In genomic region chrX:103927633-103928032, GRCh38 we compare ENCODE assay signal across 35 cellular contexts.
"Had no signal": no experiment of that assay in that cellular context is flagged by ENCODE, and none has a peak within 500 bp of the region (broad histone marks: within the 10 kb centered on the region; RNA-seq: fewer than 3 reads in every experiment).

No MANE protein-coding gene starts in this region.

- H3K27me3 Mint-ChIP-seq: activated CD4-positive, alpha-beta memory T cell treated with anti-CD3 and anti-CD28 coated beads, Interleukin-2, amount 10 ng/mL, durations not matched to agents 7 days and 5 days; activated CD4-positive, alpha-beta T cell treated with anti-CD3 and anti-CD28 coated beads, Interleukin-2, amount 10 ng/mL, durations not matched to agents 7 days and 5 days; activated naive CD4-positive, alpha-beta T cell treated with anti-CD3 and anti-CD28 coated beads, Interleukin-2, amount 50 U/mL, for 24 hours; activated naive CD8-positive, alpha-beta T cell treated with anti-CD3 and anti-CD28 coated beads for 36 hours; activated naive CD8-positive, alpha-beta T cell treated with anti-CD3 and anti-CD28 coated beads, Interleukin-2, amount 50 U/mL, for 24 hours; brain; dendritic cell treated with granulocyte-macrophage colony-stimulating factor and Interleukin-4, amounts not matched to agents 40 ng/mL and 50 ng/mL, for 4 days had no signal

- H3K9me3 ChIP-seq: adrenal gland, breast epithelium had no signal

- H3K9me3 Mint-ChIP-seq: activated CD4-positive, alpha-beta memory T cell treated with anti-CD3 and anti-CD28 coated beads, Interleukin-2, amount 10 ng/mL, durations not matched to agents 7 days and 5 days; activated CD4-positive, alpha-beta T cell treated with anti-CD3 and anti-CD28 coated beads, Interleukin-2, amount 10 ng/mL, durations not matched to agents 7 days and 5 days; activated naive CD4-positive, alpha-beta T cell treated with anti-CD3 and anti-CD28 coated beads for 36 hours; activated naive CD4-positive, alpha-beta T cell treated with anti-CD3 and anti-CD28 coated beads, Interleukin-2, amount 50 U/mL, for 24 hours; activated naive CD8-positive, alpha-beta T cell treated with anti-CD3 and anti-CD28 coated beads for 36 hours; activated naive CD8-positive, alpha-beta T cell treated with anti-CD3 and anti-CD28 coated beads, Interleukin-2, amount 50 U/mL, for 24 hours; activated T-cell treated with anti-CD3 and anti-CD28 coated beads, Interleukin-2, amount 50 U/mL, for 24 hours; activated T-cell treated with anti-CD3 and anti-CD28 coated beads, Interleukin-2, amount 50 U/mL, for 72 hours; dendritic cell treated with granulocyte-macrophage colony-stimulating factor and Interleukin-4, amounts not matched to agents 40 ng/mL and 50 ng/mL, for 4 days; WTC11 had no signal

- H3K4me1 Mint-ChIP-seq: brain, endodermal cell, WTC11 had no signal

- DNase-seq: activated CD4-positive, alpha-beta memory T cell treated with anti-CD3 and anti-CD28 coated beads, Interleukin-2, amount 10 ng/mL, durations not matched to agents 7 days and 5 days; activated CD4-positive, alpha-beta T cell treated with anti-CD3 and anti-CD28 coated beads for 1 hour; activated CD4-positive, alpha-beta T cell treated with anti-CD3 and anti-CD28 coated beads for 4 hours; activated CD4-positive, alpha-beta T cell treated with anti-CD3 and anti-CD28 coated beads, Interleukin-2, amount 10 ng/mL, durations not matched to agents 7 days and 5 days; activated CD4-positive, alpha-beta T cell treated with anti-CD3 and anti-CD28 coated beads, Interleukin-2, amount 50 U/mL, for 4 hours; activated CD8-positive, alpha-beta memory T cell treated with anti-CD3 and anti-CD28 coated beads, Interleukin-2, amount 50 U/mL, for 48 hours; activated effector memory CD4-positive, alpha-beta T cell treated with anti-CD3 and anti-CD28 coated beads, Interleukin-2, amount 50 U/mL, for 16 hours; activated naive CD4-positive, alpha-beta T cell treated with anti-CD3 and anti-CD28 coated beads for 36 hours; activated naive CD8-positive, alpha-beta T cell treated with anti-CD3 and anti-CD28 coated beads for 36 hours; activated naive CD8-positive, alpha-beta T cell treated with anti-CD3 and anti-CD28 coated beads, Interleukin-2, amount 50 U/mL, for 24 hours; activated T-cell treated with anti-CD3 and anti-CD28 coated beads for 4 hours; activated T-cell treated with anti-CD3 and anti-CD28 coated beads, Interleukin-2, amount 50 U/mL, for 24 hours; activated T-cell treated with anti-CD3 and anti-CD28 coated beads, Interleukin-2, amount 50 U/mL, for 72 hours; adrenal gland; amygdala; aorta; central memory CD4-positive, alpha-beta T cell; cerebellar nuclear complex; dorsolateral prefrontal cortex; effector memory CD4-positive, alpha-beta T cell; endodermal cell; foreskin fibroblast; glutamatergic neuron; heart left ventricle; T-helper 2 cell had no signal

- H3K4me3 Mint-ChIP-seq: activated CD4-positive, alpha-beta memory T cell treated with anti-CD3 and anti-CD28 coated beads, Interleukin-2, amount 10 ng/mL, durations not matched to agents 7 days and 5 days; activated CD4-positive, alpha-beta T cell treated with anti-CD3 and anti-CD28 coated beads, Interleukin-2, amount 10 ng/mL, durations not matched to agents 7 days and 5 days; activated naive CD4-positive, alpha-beta T cell treated with anti-CD3 and anti-CD28 coated beads for 36 hours; activated naive CD4-positive, alpha-beta T cell treated with anti-CD3 and anti-CD28 coated beads, Interleukin-2, amount 50 U/mL, for 24 hours; activated naive CD8-positive, alpha-beta T cell treated with anti-CD3 and anti-CD28 coated beads for 36 hours; activated naive CD8-positive, alpha-beta T cell treated with anti-CD3 and anti-CD28 coated beads, Interleukin-2, amount 50 U/mL, for 24 hours; activated T-cell treated with anti-CD3 and anti-CD28 coated beads, Interleukin-2, amount 50 U/mL, for 24 hours; activated T-cell treated with anti-CD3 and anti-CD28 coated beads, Interleukin-2, amount 50 U/mL, for 72 hours; brain; dendritic cell treated with granulocyte-macrophage colony-stimulating factor and Interleukin-4, amounts not matched to agents 40 ng/mL and 50 ng/mL, for 4 days; endodermal cell; WTC11 had no signal

- H3K27me3 ChIP-seq: adrenal gland, cardiac muscle cell had no signal

- H3K36me3 Mint-ChIP-seq: WTC11 had no signal

- H3K27ac ChIP-seq: adrenal gland, breast epithelium, cardiac muscle cell, coronary artery, dorsolateral prefrontal cortex, heart left ventricle, VCaP had no signal

- H3K27ac Mint-ChIP-seq: activated CD4-positive, alpha-beta memory T cell treated with anti-CD3 and anti-CD28 coated beads, Interleukin-2, amount 10 ng/mL, durations not matched to agents 7 days and 5 days; activated CD4-positive, alpha-beta T cell treated with anti-CD3 and anti-CD28 coated beads, Interleukin-2, amount 10 ng/mL, durations not matched to agents 7 days and 5 days; activated naive CD4-positive, alpha-beta T cell treated with anti-CD3 and anti-CD28 coated beads for 36 hours; activated naive CD4-positive, alpha-beta T cell treated with anti-CD3 and anti-CD28 coated beads, Interleukin-2, amount 50 U/mL, for 24 hours; activated naive CD8-positive, alpha-beta T cell treated with anti-CD3 and anti-CD28 coated beads for 36 hours; activated naive CD8-positive, alpha-beta T cell treated with anti-CD3 and anti-CD28 coated beads, Interleukin-2, amount 50 U/mL, for 24 hours; activated T-cell treated with anti-CD3 and anti-CD28 coated beads, Interleukin-2, amount 50 U/mL, for 24 hours; activated T-cell treated with anti-CD3 and anti-CD28 coated beads, Interleukin-2, amount 50 U/mL, for 72 hours; dendritic cell treated with granulocyte-macrophage colony-stimulating factor and Interleukin-4, amounts not matched to agents 40 ng/mL and 50 ng/mL, for 4 days; endodermal cell; WTC11 had no signal

- H3K4me1 ChIP-seq: adrenal gland, breast epithelium, heart left ventricle had no signal

- H3K4me3 ChIP-seq: adrenal gland, breast epithelium, cardiac muscle cell, coronary artery, dorsolateral prefrontal cortex, heart left ventricle had no signal

- FAIRE-seq: frontal cortex had no signal

- ATAC-seq: activated naive CD8-positive, alpha-beta T cell treated with anti-CD3 and anti-CD28 coated beads, Interleukin-2, amount 50 U/mL, for 24 hours; activated T-cell treated with anti-CD3 and anti-CD28 coated beads, Interleukin-2, amount 50 U/mL, for 72 hours; esophagus mucosa; heart left ventricle; WTC11 had no signal

- H3K36me3 ChIP-seq: adrenal gland, breast epithelium, cardiac muscle cell, heart left ventricle had no signal
